Comparison of ENCODE assay signal across 9 cellular contexts in genomic region chr5:102760815-102761214, GRCh38. TPM values are rescaled to one million over a fixed set of nuclear protein-coding genes. Genes with fewer than 3 reads are reported as not detected.
DNase-seq lines count a peak whose midpoint lies in the region; ATAC-seq, FAIRE-seq and TF ChIP-seq lines count a peak whose summit lies in the region.
"Had no signal": no experiment of that assay in that cellular context is flagged by ENCODE, and none has a peak within 500 bp of the region (broad histone marks: within the 10 kb centered on the region; RNA-seq: fewer than 3 reads in every experiment).

No MANE protein-coding gene starts in this region.

- H2AFZ ChIP-seq in mammary epithelial cell (ENCODE audit: low read depth, low read length) = peak overlapping the region; percentile 1
- no peak overlapping the region for H2AFZ ChIP-seq in Karpas-422 (ENCODE audit: low read length)

- H3K4me3 ChIP-seq in CD8-positive, alpha-beta memory T cell (ENCODE audit: low read length) = no peak overlapping the region
- no peak overlapping the region for H3K4me3 ChIP-seq in mammary epithelial cell (replicated peaks in 1 of 3; ENCODE audit: insufficient read depth in 1 of 3, low read depth in 2 of 3, low read length in 3 of 3)
- no peak overlapping the region for H3K4me3 ChIP-seq in Karpas-422 (ENCODE audit: low read length)

- H3K79me2 ChIP-seq in mammary epithelial cell (ENCODE audit: insufficient read depth, low read length) = peaks cover 95% of the 10 kb centered on the region
- no peaks in the 10 kb centered on the region for H3K79me2 ChIP-seq in Karpas-422 (ENCODE audit: low read length)

- no peak overlapping the region for H3K27ac ChIP-seq in CD8-positive, alpha-beta memory T cell (ENCODE audit: low read depth, low read length)
- peak overlapping the region; percentile 89 for H3K27ac ChIP-seq in mammary epithelial cell (ENCODE audit: insufficient read depth, low read depth, low read length)
- H3K27ac ChIP-seq in Karpas-422 (ENCODE audit: low read length) = no peak overlapping the region

- H3K4me1 ChIP-seq in CD8-positive, alpha-beta memory T cell (ENCODE audit: insufficient read depth, low read length) = peaks cover 41% of the 10 kb centered on the region
- H3K4me1 ChIP-seq in mammary epithelial cell (ENCODE audit: insufficient read depth, low read length) (peaks cover 37% of the 10 kb centered on the region), Karpas-422 (ENCODE audit: low read length) (peaks cover 16% of the 10 kb centered on the region)

- in situ Hi-C loops in mammary epithelial cell (cut with MboI; ENCODE audit: low sequenced_read_pairs in 2 of 2) = loop anchor here in 1 of 2 donors (25.0 kb wide), 1 partner anchor 174 kb away; no protein-coding TSS in a partner anchor

- H3K36me3 ChIP-seq in CD8-positive, alpha-beta memory T cell (ENCODE audit: insufficient read depth, low read length) = no peaks in the 10 kb centered on the region
- H3K36me3 ChIP-seq in mammary epithelial cell (ENCODE audit: insufficient read depth, low read length) (no peaks in the 10 kb centered on the region), Karpas-422 (ENCODE audit: insufficient read depth, low read length) (no peaks in the 10 kb centered on the region)

- peaks cover 0 to 5% (median 0%) of the 10 kb centered on the region in 3 donors for H3K36me3 Mint-ChIP-seq in CD8-positive, alpha-beta memory T cell
- H3K36me3 Mint-ChIP-seq in nephron progenitor cell (ENCODE audit: low read depth) = peaks cover 16% of the 10 kb centered on the region

- intact Hi-C loops in mammary epithelial cell (cut with micrococcal nuclease) = no loop called here

- H3K4me1 Mint-ChIP-seq in CD8-positive, alpha-beta memory T cell = peaks cover 82 to 94% (median 87%) of the 10 kb centered on the region in 3 donors
- H3K4me1 Mint-ChIP-seq in nephron progenitor cell = peaks cover 54% of the 10 kb centered on the region

- TF ChIP-seq CTCF in mammary epithelial cell (conservative IDR thresholded peaks at IDR 0.05 in 1 of 2, IDR thresholded peaks at IDR 0.05 in 1 of 2; ENCODE audit: extremely low read depth in 1 of 2, insufficient read depth in 1 of 2, low read depth in 1 of 2, low read length in 2 of 2) (no peak), nephron progenitor cell (IDR thresholded peaks at IDR 0.05) (no peak)

- no peaks in the 10 kb centered on the region for H3K9me3 ChIP-seq in CD8-positive, alpha-beta memory T cell (ENCODE audit: low read length)
- no peaks in the 10 kb centered on the region for H3K9me3 ChIP-seq in mammary epithelial cell (replicated peaks; ENCODE audit: insufficient read depth, low read length)
- H3K9me3 ChIP-seq in Karpas-422 (ENCODE audit: low read length) = no peaks in the 10 kb centered on the region

- POLR2A ChIA-PET in CD8-positive, alpha-beta memory T cell (lab: Charles Lee) = no interaction called here
- POLR2A ChIA-PET in HEK293T (lab: Yijun Ruan, JAX) = no interaction called here

- no peak for ATAC-seq in GM21423 (IDR thresholded peaks at IDR 0.05; ENCODE audit: unreplicated experiment)

- FAIRE-seq in HTR-8/SVneo (lab: Jason Lieb, UNC) = no peak

- DNase-seq in CD8-positive, alpha-beta memory T cell = no peak
- peak; percentile 6 for DNase-seq in NCI-H1092 (lab: John Stamatoyannopoulos, UW)
- DNase-seq in mammary epithelial cell = no peak
- DNase-seq in nephron progenitor cell = no peak
- no peak for DNase-seq in HTR-8/SVneo (ENCODE audit: insufficient read length, low spot score)
- no peak for DNase-seq in Karpas-422
- no peak for DNase-seq in HEK293T (ENCODE audit: extremely low spot score)
- DNase-seq: H7 had no signal

- WGBS in mammary epithelial cell (ENCODE audit: low coverage, missing lambda C conversion rate) = 21% methylated on average over 2 of the region's 2 CpGs

- CTCF ChIA-PET in CD8-positive, alpha-beta memory T cell (lab: Charles Lee) = no interaction called here
- CTCF ChIA-PET in mammary epithelial cell (lab: Charles Lee; ENCODE audit: low non-redundant PET) (no interaction called here), HEK293T (lab: Yijun Ruan, JAX) (interaction anchor here (0.7 to 1.6 kb wide), 3 partner anchors 13 to 19 kb away, joined by 3 read pairs; no protein-coding TSS in a partner anchor)

- no peaks in the 10 kb centered on the region for H3K9me3 Mint-ChIP-seq in CD8-positive, alpha-beta memory T cell
- no peaks in the 10 kb centered on the region for H3K9me3 Mint-ChIP-seq in nephron progenitor cell

- BruUV-seq in mammary epithelial cell (replicated peaks; lab: Mats Ljungman, UMichigan) = no TSS peak

- H4K20me1 ChIP-seq in mammary epithelial cell (ENCODE audit: insufficient read depth, low read length) (no peaks in the 10 kb centered on the region), Karpas-422 (ENCODE audit: insufficient read depth, low read depth, low read length) (peaks cover 21% of the 10 kb centered on the region)

- dilution Hi-C loops in mammary epithelial cell (cut with HindIII; ENCODE audit: low sequenced_read_pairs) = no loop called here

- peak overlapping the region; percentile 21 for H3K4me2 ChIP-seq in mammary epithelial cell (ENCODE audit: insufficient read depth, low read depth, low read length)
- no peak overlapping the region for H3K4me2 ChIP-seq in Karpas-422 (ENCODE audit: low read depth, low read length, poor library complexity, severe bottlenecking)

- H3K9me2 ChIP-seq in Karpas-422 (replicated peaks; ENCODE audit: insufficient read depth, low read length) = no peaks in the 10 kb centered on the region

- H3K9ac ChIP-seq in mammary epithelial cell (ENCODE audit: insufficient read depth, low read length) (no peak overlapping the region), Karpas-422 (ENCODE audit: low read length) (no peak overlapping the region)

- H3K4me3 Mint-ChIP-seq in CD8-positive, alpha-beta memory T cell = peak overlapping the region; percentile 41 to 76 (median 70)
- H3K4me3 Mint-ChIP-seq in nephron progenitor cell = no peak overlapping the region

- peaks cover 0 to 2% of the 10 kb centered on the region in 2 donors for H3K27me3 Mint-ChIP-seq in CD8-positive, alpha-beta memory T cell
- peaks cover 3% of the 10 kb centered on the region for H3K27me3 Mint-ChIP-seq in nephron progenitor cell (ENCODE audit: low read depth, poor library complexity)

- no peaks in the 10 kb centered on the region for H3K27me3 ChIP-seq in CD8-positive, alpha-beta memory T cell (ENCODE audit: insufficient read depth, low read length, poor library complexity, severe bottlenecking)
- no peaks in the 10 kb centered on the region for H3K27me3 ChIP-seq in mammary epithelial cell (ENCODE audit: insufficient read depth, low read length)
- H3K27me3 ChIP-seq in Karpas-422 (ENCODE audit: low read length) = no peaks in the 10 kb centered on the region

- peak overlapping the region; percentile 37 to 92 (median 80) for H3K27ac Mint-ChIP-seq in CD8-positive, alpha-beta memory T cell
- peak overlapping the region; percentile 49 for H3K27ac Mint-ChIP-seq in nephron progenitor cell

TF ChIP-seq in HEK293T, 16 proteins besides CTCF, POLR2A, EP300 and RAD21:
- TF ChIP-seq SP1 (IDR thresholded peaks at IDR 0.05) = no peak
- no peak for TF ChIP-seq FOXA1 (IDR thresholded peaks at IDR 0.05)
- TF ChIP-seq LEF1 (IDR thresholded peaks at IDR 0.05; ENCODE audit: borderline replicate concordance) = no peak
- no peak for TF ChIP-seq ZNF384 (IDR thresholded peaks at IDR 0.05)
- TF ChIP-seq FOXM1 (IDR thresholded peaks at IDR 0.05; ENCODE audit: borderline replicate concordance) = no peak
- TF ChIP-seq L3MBTL2 (conservative IDR thresholded peaks at IDR 0.05) = no peak
TF ChIP-seq in HEK293T: peak in this region for 0.

RNA-seq across cellular contexts. Expression of gene PAM, which starts 5.7 kb away (rescaled TPM):
- total RNA-seq in CD8-positive, alpha-beta memory T cell = 10 to 100 TPM; 59.8 to 65.0 TPM
- polyA plus RNA-seq in CD8-positive, alpha-beta memory T cell = 58.7 TPM
- total RNA-seq in mammary epithelial cell = 100 to 1,000 TPM; 173 to 391 TPM
- polyA plus RNA-seq in mammary epithelial cell = 112 TPM
- polyA minus RNA-seq in mammary epithelial cell = 146 TPM
- 19.2 and 31.9 TPM in 2 replicates for total RNA-seq in Karpas-422 (2014; rRNA removed; shearing (Covaris generic); ENCODE audit: low replicate concordance)
